In the genomic region with DNA sequence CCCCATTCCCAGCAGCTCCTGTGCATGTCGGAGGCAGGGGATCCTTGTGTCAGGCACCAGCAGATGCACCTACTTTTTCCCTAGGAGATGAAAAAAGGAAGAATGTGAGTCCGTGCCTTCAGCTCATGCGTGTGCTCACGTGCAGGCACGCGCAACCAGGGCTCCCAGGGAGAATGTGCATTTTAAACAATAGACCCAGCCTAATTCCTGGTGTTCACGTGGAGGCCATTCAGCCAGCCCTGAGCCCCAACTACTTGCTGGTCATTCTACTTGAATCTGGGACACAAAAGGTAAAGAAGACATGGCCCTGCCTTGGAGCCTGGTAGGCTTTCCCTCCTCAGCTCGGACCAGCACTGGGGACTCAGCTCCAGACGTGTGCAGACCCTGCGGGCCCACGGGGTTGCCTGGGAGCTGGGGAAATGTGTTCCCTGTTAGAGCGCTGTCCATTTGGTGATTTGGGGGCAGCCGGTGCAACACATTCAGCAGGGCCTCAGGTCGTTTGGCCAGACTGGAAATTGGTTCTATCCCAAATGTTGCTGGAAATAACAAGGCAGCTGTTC, we compare ENCODE assay signal across 14 cellular contexts.
"Had no signal": no experiment of that assay in that cellular context is flagged by ENCODE, and none has a peak within 500 bp of the region (broad histone marks: within the 10 kb centered on the region; RNA-seq: fewer than 3 reads in every experiment).

No MANE protein-coding gene starts in this region.

- ATAC-seq: stimulated activated naive CD8-positive, alpha-beta T cell treated with anti-CD3 and anti-CD28 coated beads, Interleukin-15, amount 100 ng/mL, for 72 hours had no signal

- H3K27ac ChIP-seq: hepatocyte, ovary, uterus had no signal

- DNase-seq: activated CD4-positive, alpha-beta memory T cell treated with anti-CD3 and anti-CD28 coated beads, Interleukin-2, amount 10 ng/mL, durations not matched to agents 7 days and 5 days; activated naive CD4-positive, alpha-beta T cell treated with anti-CD3 and anti-CD28 coated beads, Interleukin-2, amount 10 ng/mL, durations not matched to agents 7 days and 5 days; erythroblast; nephron progenitor cell; stimulated activated CD4-positive, alpha-beta T cell treated with anti-CD3 and anti-CD28 coated beads, Interleukin-4, amount 100 ng/mL, for 1 hour; stimulated activated naive CD8-positive, alpha-beta T cell treated with anti-CD3 and anti-CD28 coated beads, Interleukin-15, amount 100 ng/mL, for 72 hours; T-helper 9 cell; uterus had no signal

- H3K36me3 ChIP-seq: ovary, uterus had no signal

- H3K27me3 ChIP-seq: hepatocyte, ovary, uterus had no signal

- H3K79me2 ChIP-seq: hepatocyte had no signal

- H3K27me3 Mint-ChIP-seq: central memory CD8-positive, alpha-beta T cell; stimulated activated naive CD8-positive, alpha-beta T cell treated with anti-CD3 and anti-CD28 coated beads, Interleukin-15, amount 100 ng/mL, for 72 hours had no signal

- H3K4me3 Mint-ChIP-seq: activated CD4-positive, alpha-beta memory T cell treated with anti-CD3 and anti-CD28 coated beads, Interleukin-2, amount 10 ng/mL, durations not matched to agents 7 days and 5 days; activated naive CD4-positive, alpha-beta T cell treated with anti-CD3 and anti-CD28 coated beads, Interleukin-2, amount 10 ng/mL, durations not matched to agents 7 days and 5 days; central memory CD8-positive, alpha-beta T cell; dendritic cell treated with granulocyte-macrophage colony-stimulating factor and Interleukin-4, amounts not matched to agents 40 ng/mL and 50 ng/mL, for 4 days; endodermal cell; nephron progenitor cell; stimulated activated naive CD8-positive, alpha-beta T cell treated with anti-CD3 and anti-CD28 coated beads, Interleukin-15, amount 100 ng/mL, for 72 hours had no signal

- H3K36me3 Mint-ChIP-seq: activated naive CD4-positive, alpha-beta T cell treated with anti-CD3 and anti-CD28 coated beads, Interleukin-2, amount 10 ng/mL, durations not matched to agents 7 days and 5 days had no signal

- H3K4me1 ChIP-seq: uterus had no signal

- H3K4me1 Mint-ChIP-seq: activated CD4-positive, alpha-beta memory T cell treated with anti-CD3 and anti-CD28 coated beads, Interleukin-2, amount 10 ng/mL, durations not matched to agents 7 days and 5 days; activated naive CD4-positive, alpha-beta T cell treated with anti-CD3 and anti-CD28 coated beads, Interleukin-2, amount 10 ng/mL, durations not matched to agents 7 days and 5 days had no signal

- H3K9me3 ChIP-seq: ovary, uterus had no signal

- H3K4me2 ChIP-seq: hepatocyte had no signal

- H3K9me3 Mint-ChIP-seq: activated CD4-positive, alpha-beta memory T cell treated with anti-CD3 and anti-CD28 coated beads, Interleukin-2, amount 10 ng/mL, durations not matched to agents 7 days and 5 days; activated naive CD4-positive, alpha-beta T cell treated with anti-CD3 and anti-CD28 coated beads, Interleukin-2, amount 10 ng/mL, durations not matched to agents 7 days and 5 days; activated T-helper 2 cell treated with anti-CD3 and anti-CD28 coated beads, Interferon-gamma antibody, Interleukin-2, Interleukin-4, amounts not matched to agents 10 μg/mL and 5 μg/mL and 100 μg/mL, durations not matched to agents 14 hours and 24 hours and 36 hours; central memory CD8-positive, alpha-beta T cell; dendritic cell treated with granulocyte-macrophage colony-stimulating factor and Interleukin-4, amounts not matched to agents 40 ng/mL and 50 ng/mL, for 4 days; endodermal cell; nephron progenitor cell; stimulated activated naive CD8-positive, alpha-beta T cell treated with anti-CD3 and anti-CD28 coated beads, Interleukin-15, amount 100 ng/mL, for 72 hours had no signal

- H3K27ac Mint-ChIP-seq: activated CD4-positive, alpha-beta memory T cell treated with anti-CD3 and anti-CD28 coated beads, Interleukin-2, amount 10 ng/mL, durations not matched to agents 7 days and 5 days; activated naive CD4-positive, alpha-beta T cell treated with anti-CD3 and anti-CD28 coated beads, Interleukin-2, amount 10 ng/mL, durations not matched to agents 7 days and 5 days; activated T-helper 2 cell treated with anti-CD3 and anti-CD28 coated beads, Interferon-gamma antibody, Interleukin-2, Interleukin-4, amounts not matched to agents 10 μg/mL and 5 μg/mL and 100 μg/mL, durations not matched to agents 14 hours and 24 hours and 36 hours; dendritic cell treated with granulocyte-macrophage colony-stimulating factor and Interleukin-4, amounts not matched to agents 40 ng/mL and 50 ng/mL, for 4 days; endodermal cell; nephron progenitor cell had no signal

- H2AFZ ChIP-seq: hepatocyte had no signal

- H3K4me3 ChIP-seq: hepatocyte, ovary, uterus had no signal
